8 cellular contexts compared by ENCODE assay signal in the genomic region with DNA sequence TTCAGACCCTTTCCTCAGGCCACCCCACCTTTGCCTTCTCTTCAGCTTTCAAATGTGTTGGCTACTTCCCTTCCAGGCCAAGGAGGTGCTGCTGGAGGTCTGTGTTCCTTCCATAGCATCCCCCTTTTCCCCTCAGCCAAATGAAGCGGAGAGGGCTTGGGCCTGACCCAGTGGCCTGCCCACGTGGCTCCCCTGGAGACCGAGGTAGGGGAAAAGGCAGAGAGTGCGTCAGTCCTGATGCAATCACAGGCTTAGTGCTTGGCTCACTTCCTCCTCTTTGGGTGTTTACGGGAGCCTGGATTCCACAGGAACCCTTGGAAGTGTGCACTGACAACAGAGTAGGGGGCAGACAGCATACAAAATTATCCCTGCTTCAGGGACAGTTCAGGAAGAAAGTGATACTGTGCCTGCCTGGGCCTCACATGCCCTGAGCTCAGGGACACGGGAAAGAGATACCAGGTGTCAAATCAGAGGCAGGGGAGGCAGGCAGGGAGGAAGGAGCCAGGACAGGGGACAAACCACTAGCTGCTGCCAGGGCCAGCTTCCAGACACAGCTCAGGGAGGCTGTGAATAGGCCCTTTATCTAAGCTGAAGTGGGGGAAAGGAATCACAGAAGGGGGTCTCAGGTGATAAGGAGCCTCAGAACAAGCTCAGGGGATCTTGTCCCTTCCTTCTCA. TPM values are rescaled to one million over a fixed set of nuclear protein-coding genes. Genes with fewer than 3 reads are reported as not detected.
DNase-seq lines count a peak whose midpoint lies in the region; FAIRE-seq and TF ChIP-seq lines count a peak whose summit lies in the region.

No MANE protein-coding gene starts in this region.

- peak overlapping the region; percentile 43 for H3K27ac Mint-ChIP-seq in endothelial cell (ENCODE audit: unreplicated experiment)

- peak overlapping the region; percentile 39 for H3K4me3 Mint-ChIP-seq in endothelial cell (ENCODE audit: unreplicated experiment)

- in situ Hi-C loops in SK-MEL-5 (cut with HindIII; ENCODE audit: low pct_unique_long_range_greater_than_20kb, low sequenced_read_pairs), result no loop called here

- no peak for TF ChIP-seq CTCF in endothelial cell (IDR thresholded peaks at IDR 0.05; ENCODE audit: unreplicated experiment)

- no peaks in the 10 kb centered on the region for H3K36me3 Mint-ChIP-seq in endothelial cell (ENCODE audit: low read depth, unreplicated experiment)

- DNase-seq in HCEC 1CT (peak; percentile 97), SK-MEL-5 (ENCODE audit: low read depth, low spot score) (peak; percentile 91), endothelial cell (ENCODE audit: low spot score) (no peak), mucosa of gallbladder (ENCODE audit: low spot score) (peak; percentile 84), urothelium cell line (ENCODE audit: low spot score) (peak; percentile 71), DMS 273 (lab: John Stamatoyannopoulos, UW; ENCODE audit: unreplicated experiment) (no peak), HUDEP-2 (lab: John Stamatoyannopoulos, UW; ENCODE audit: unreplicated experiment in 76 of 76) (no peak), NCI-H2227 treated with DMSO at 0.1 percent for 48 hours (lab: John Stamatoyannopoulos, UW) (no peak)

- peaks cover 21% of the 10 kb centered on the region for H3K4me1 Mint-ChIP-seq in endothelial cell (ENCODE audit: unreplicated experiment)

- H3K9me3 Mint-ChIP-seq in endothelial cell (ENCODE audit: unreplicated experiment), result no peaks in the 10 kb centered on the region

- H3K27me3 Mint-ChIP-seq in endothelial cell (ENCODE audit: unreplicated experiment), result peaks cover 3% of the 10 kb centered on the region

- FAIRE-seq in urothelium cell line (lab: Jason Lieb, UNC), result no peak

RNA-seq across cellular contexts. Expression of gene PTP4A2, which starts 16.6 kb away (rescaled TPM):
- 502 and 606 TPM in 2 replicates for total RNA-seq in SK-MEL-5 (2014; rRNA removed; shearing (Covaris generic))
- polyA plus RNA-seq in SK-MEL-5 (2015; cell fraction: cytosol; rRNA removed), result 243 and 263 TPM in 2 replicates
- polyA plus RNA-seq in SK-MEL-5 (2015; cell fraction: nucleus; rRNA removed), result 68.5 and 108 TPM in 2 replicates
- total RNA-seq in endothelial cell (ENCODE audit: unreplicated experiment) (162 TPM), mucosa of gallbladder (274 TPM)

RNA-seq across cellular contexts. Expression of gene KHDRBS1, which starts 58.9 kb away (rescaled TPM):
- 38.7 and 46.9 TPM in 2 replicates for total RNA-seq in SK-MEL-5 (2014; rRNA removed; shearing (Covaris generic))
- 110 and 139 TPM in 2 replicates for polyA plus RNA-seq in SK-MEL-5 (2015; cell fraction: cytosol; rRNA removed)
- 39.5 and 43.7 TPM in 2 replicates for polyA plus RNA-seq in SK-MEL-5 (2015; cell fraction: nucleus; rRNA removed)
- total RNA-seq in endothelial cell (ENCODE audit: unreplicated experiment) (203 TPM), mucosa of gallbladder (99.4 TPM)

Comparison
In these comparisons a context has a peak if more than half of its experiments do, and no peak if none do; other contexts are left out.
1. DNase-seq: peak in HCEC 1CT (single experiment), SK-MEL-5 (single experiment), mucosa of gallbladder (single experiment) and urothelium cell line (single experiment); none in endothelial cell (single experiment), DMS 273 (single experiment), HUDEP-2 (0 of 76) and NCI-H2227 treated with DMSO at 0.1 percent for 48 hours (single experiment).